Comparison of ENCODE assay signal across 9 cellular contexts in genomic region chr1:207805841-207806421, GRCh38. TPM values are rescaled to one million over a fixed set of nuclear protein-coding genes. Genes with fewer than 3 reads are reported as not detected.
DNase-seq lines count a peak whose midpoint lies in the region; ATAC-seq and TF ChIP-seq lines count a peak whose summit lies in the region.
"Had no signal": no experiment of that assay in that cellular context is flagged by ENCODE, and none has a peak within 500 bp of the region (broad histone marks: within the 10 kb centered on the region; RNA-seq: fewer than 3 reads in every experiment).

No MANE protein-coding gene starts in this region.

- CTCF ChIA-PET in activated CD8-positive, alpha-beta memory T cell treated with anti-CD3 and anti-CD28 coated beads, Interleukin-2, amount 10 ng/mL, durations not matched to agents 7 days and 5 days (lab: Charles Lee): interaction anchor here (0.9 to 2.8 kb wide), 4 partner anchors 9 to 157 kb away, joined by 3 to 18 read pairs (median 6); no protein-coding TSS in a partner anchor

- H3K4me3 Mint-ChIP-seq in activated CD8-positive, alpha-beta memory T cell treated with anti-CD3 and anti-CD28 coated beads, Interleukin-2, amount 10 ng/mL, durations not matched to agents 7 days and 5 days: no peak overlapping the region
- no peak overlapping the region for H3K4me3 Mint-ChIP-seq in activated T-helper 1 cell treated with anti-CD3 and anti-CD28 coated beads, Interleukin-12 subunit alpha, Interleukin-12 subunit beta, Interleukin-2, Interleukin-4 antibody, amounts not matched to agents 30 ng/mL and 10 ng/mL and 1 ng/mL, durations not matched to agents 14 hours and 24 hours and 36 hours

- no peak for TF ChIP-seq CTCF in uterus (IDR thresholded peaks at IDR 0.05)

- no peak overlapping the region for H3K56ac ChIP-seq in mesendoderm (ENCODE audit: low read length)

- no peak overlapping the region for H2AK5ac ChIP-seq in mesendoderm (ENCODE audit: low read length)

- H3K79me2 ChIP-seq in mesendoderm (ENCODE audit: control insufficient read depth, insufficient read depth, low read length): no peaks in the 10 kb centered on the region

- H3K4ac ChIP-seq in mesendoderm (ENCODE audit: low read depth, low read length): no peak overlapping the region

- H3K27ac Mint-ChIP-seq in activated CD8-positive, alpha-beta memory T cell treated with anti-CD3 and anti-CD28 coated beads, Interleukin-2, amount 10 ng/mL, durations not matched to agents 7 days and 5 days: peak overlapping the region; percentile 42
- H3K27ac Mint-ChIP-seq in activated T-helper 1 cell treated with anti-CD3 and anti-CD28 coated beads, Interleukin-12 subunit alpha, Interleukin-12 subunit beta, Interleukin-2, Interleukin-4 antibody, amounts not matched to agents 30 ng/mL and 10 ng/mL and 1 ng/mL, durations not matched to agents 14 hours and 24 hours and 36 hours: no peak overlapping the region

- no peak overlapping the region for H2BK120ac ChIP-seq in mesendoderm (ENCODE audit: low read depth, low read length)

- H3K9me3 ChIP-seq in uterus: no peaks in the 10 kb centered on the region

- no peak overlapping the region for H3K4me3 ChIP-seq in mesendoderm (ENCODE audit: low read length)
- H3K4me3 ChIP-seq in uterus: no peak overlapping the region

- H3K4me1 ChIP-seq in mesendoderm (ENCODE audit: control insufficient read depth, low read depth, low read length) (no peaks in the 10 kb centered on the region), uterus (peaks cover 21 to 22% of the 10 kb centered on the region in 2 donors)

- no peaks in the 10 kb centered on the region for H3K27me3 Mint-ChIP-seq in activated CD8-positive, alpha-beta memory T cell treated with anti-CD3 and anti-CD28 coated beads, Interleukin-2, amount 10 ng/mL, durations not matched to agents 7 days and 5 days
- H3K27me3 Mint-ChIP-seq in activated T-helper 1 cell treated with anti-CD3 and anti-CD28 coated beads, Interleukin-12 subunit alpha, Interleukin-12 subunit beta, Interleukin-2, Interleukin-4 antibody, amounts not matched to agents 30 ng/mL and 10 ng/mL and 1 ng/mL, durations not matched to agents 14 hours and 24 hours and 36 hours (ENCODE audit: insufficient read depth): no peaks in the 10 kb centered on the region

- H3K23ac ChIP-seq in mesendoderm (ENCODE audit: low read length): peak overlapping the region; percentile 50

- no peak for TF ChIP-seq POLR2A in uterus (IDR thresholded peaks at IDR 0.05)

- no peak overlapping the region for H4K5ac ChIP-seq in mesendoderm (ENCODE audit: low read length)

- H3K36me3 ChIP-seq in mesendoderm (ENCODE audit: control insufficient read depth, insufficient read depth, low read length) (no peaks in the 10 kb centered on the region), uterus (no peaks in the 10 kb centered on the region)

- H4K8ac ChIP-seq in mesendoderm (ENCODE audit: low read depth, low read length): no peak overlapping the region

- no peak overlapping the region for H2BK15ac ChIP-seq in mesendoderm (replicated peaks; ENCODE audit: low read depth)

- DNase-seq in activated CD8-positive, alpha-beta memory T cell treated with anti-CD3 and anti-CD28 coated beads, Interleukin-2, amount 10 ng/mL, durations not matched to agents 7 days and 5 days: no peak
- DNase-seq in activated CD8-positive, alpha-beta memory T cell treated with anti-CD3 and anti-CD28 coated beads, Interleukin-2, amount 50 U/mL, for 4 hours: no peak
- DNase-seq in mesendoderm: no peak
- peak; percentile 79 to 85 for DNase-seq in uterus
- no peak for DNase-seq in activated T-helper 1 cell treated with anti-CD3 and anti-CD28 coated beads, Interleukin-12 subunit alpha, Interleukin-12 subunit beta, Interleukin-2, Interleukin-4 antibody, amounts not matched to agents 30 ng/mL and 10 ng/mL and 1 ng/mL, durations not matched to agents 14 hours and 24 hours and 36 hours (ENCODE audit: low spot score)

- H3K79me1 ChIP-seq in mesendoderm (ENCODE audit: low read length): no peaks in the 10 kb centered on the region

- H3K9me3 Mint-ChIP-seq in activated CD8-positive, alpha-beta memory T cell treated with anti-CD3 and anti-CD28 coated beads, Interleukin-2, amount 10 ng/mL, durations not matched to agents 7 days and 5 days (ENCODE audit: low read depth): no peaks in the 10 kb centered on the region
- H3K9me3 Mint-ChIP-seq in activated T-helper 1 cell treated with anti-CD3 and anti-CD28 coated beads, Interleukin-12 subunit alpha, Interleukin-12 subunit beta, Interleukin-2, Interleukin-4 antibody, amounts not matched to agents 30 ng/mL and 10 ng/mL and 1 ng/mL, durations not matched to agents 14 hours and 24 hours and 36 hours: no peaks in the 10 kb centered on the region

- peaks cover 41% of the 10 kb centered on the region for H3K36me3 Mint-ChIP-seq in activated CD8-positive, alpha-beta memory T cell treated with anti-CD3 and anti-CD28 coated beads, Interleukin-2, amount 10 ng/mL, durations not matched to agents 7 days and 5 days
- peaks cover 52% of the 10 kb centered on the region for H3K36me3 Mint-ChIP-seq in activated T-helper 1 cell treated with anti-CD3 and anti-CD28 coated beads, Interleukin-12 subunit alpha, Interleukin-12 subunit beta, Interleukin-2, Interleukin-4 antibody, amounts not matched to agents 30 ng/mL and 10 ng/mL and 1 ng/mL, durations not matched to agents 14 hours and 24 hours and 36 hours (ENCODE audit: low read depth)

- H3K27me3 ChIP-seq in mesendoderm (ENCODE audit: insufficient read depth, low read length, poor library complexity) (no peaks in the 10 kb centered on the region), uterus (no peaks in the 10 kb centered on the region)

- no peak overlapping the region for H3K18ac ChIP-seq in mesendoderm (ENCODE audit: low read length)

- no peak overlapping the region for H3K9ac ChIP-seq in mesendoderm (ENCODE audit: low read length)

- ATAC-seq in activated CD8-positive, alpha-beta memory T cell treated with anti-CD3 and anti-CD28 coated beads, Interleukin-2, amount 10 ng/mL, durations not matched to agents 7 days and 5 days: no peak
- ATAC-seq in GM18511 (IDR thresholded peaks at IDR 0.05; ENCODE audit: unreplicated experiment) (no peak), HG02588 (IDR thresholded peaks at IDR 0.05; ENCODE audit: unreplicated experiment) (no peak)

- peaks cover 30% of the 10 kb centered on the region for H3K4me1 Mint-ChIP-seq in activated CD8-positive, alpha-beta memory T cell treated with anti-CD3 and anti-CD28 coated beads, Interleukin-2, amount 10 ng/mL, durations not matched to agents 7 days and 5 days
- peaks cover 40% of the 10 kb centered on the region for H3K4me1 Mint-ChIP-seq in activated T-helper 1 cell treated with anti-CD3 and anti-CD28 coated beads, Interleukin-12 subunit alpha, Interleukin-12 subunit beta, Interleukin-2, Interleukin-4 antibody, amounts not matched to agents 30 ng/mL and 10 ng/mL and 1 ng/mL, durations not matched to agents 14 hours and 24 hours and 36 hours (ENCODE audit: low read depth)

- H3K27ac ChIP-seq in cingulate gyrus (ENCODE audit: low read depth, low read length) (peak overlapping the region; percentile 62), mesendoderm (ENCODE audit: low read depth, low read length) (no peak overlapping the region), uterus (peak overlapping the region; percentile 69 to 73)
- H3K27ac ChIP-seq: C4-2B had no signal

- no CpG with 5 or more reads among the region's 5 CpGs for WGBS in mesendoderm (ENCODE audit: extremely low coverage, insufficient coverage, low lambda C conversion rate)

- intact Hi-C loops in uterus (cut with DNase I; ENCODE audit: low total_unique reads): no loop called here
- intact Hi-C loops in activated T-helper 1 cell treated with anti-CD3 and anti-CD28 coated beads, Interleukin-12 subunit alpha, Interleukin-12 subunit beta, Interleukin-2, Interleukin-4 antibody, amounts not matched to agents 30 ng/mL and 10 ng/mL and 1 ng/mL, durations not matched to agents 14 hours and 24 hours and 36 hours (cut with micrococcal nuclease): no loop called here

- no peak overlapping the region for H2BK5ac ChIP-seq in mesendoderm (ENCODE audit: low read length)

- H3K4me2 ChIP-seq in mesendoderm (ENCODE audit: low read length): no peak overlapping the region

RNA-seq across cellular contexts. Expression of gene CD46, which starts 54.1 kb away (rescaled TPM):
- total RNA-seq in activated CD8-positive, alpha-beta memory T cell treated with anti-CD3 and anti-CD28 coated beads, Interleukin-2, amount 10 ng/mL, durations not matched to agents 7 days and 5 days: 100 to 1,000 TPM in 1 of 2 experiments, 10 to 100 TPM in 1; 98.3 to 104 TPM
- polyA plus RNA-seq in mesendoderm (2013, experiment 1 of 2): 62.1 TPM
- 61.8 TPM for polyA plus RNA-seq in mesendoderm (2013, experiment 2 of 2)
- total RNA-seq in uterus: 100 to 1,000 TPM; 118 to 195 (median 174) TPM
- total RNA-seq in activated T-helper 1 cell treated with anti-CD3 and anti-CD28 coated beads, Interleukin-12 subunit alpha, Interleukin-12 subunit beta, Interleukin-2, Interleukin-4 antibody, amounts not matched to agents 30 ng/mL and 10 ng/mL and 1 ng/mL, durations not matched to agents 14 hours and 24 hours and 36 hours: 101 and 105 TPM in 2 replicates

Comparison
In these comparisons a context has a peak if more than half of its experiments do, and no peak if none do; other contexts are left out.
1. DNase-seq: peak in uterus (2 of 2); none in activated CD8-positive, alpha-beta memory T cell treated with anti-CD3 and anti-CD28 coated beads, Interleukin-2, amount 10 ng/mL, durations not matched to agents 7 days and 5 days (single experiment), activated CD8-positive, alpha-beta memory T cell treated with anti-CD3 and anti-CD28 coated beads, Interleukin-2, amount 50 U/mL, for 4 hours (single experiment), mesendoderm (single experiment) and activated T-helper 1 cell treated with anti-CD3 and anti-CD28 coated beads, Interleukin-12 subunit alpha, Interleukin-12 subunit beta, Interleukin-2, Interleukin-4 antibody, amounts not matched to agents 30 ng/mL and 10 ng/mL and 1 ng/mL, durations not matched to agents 14 hours and 24 hours and 36 hours (single experiment).